In the genomic region with DNA sequence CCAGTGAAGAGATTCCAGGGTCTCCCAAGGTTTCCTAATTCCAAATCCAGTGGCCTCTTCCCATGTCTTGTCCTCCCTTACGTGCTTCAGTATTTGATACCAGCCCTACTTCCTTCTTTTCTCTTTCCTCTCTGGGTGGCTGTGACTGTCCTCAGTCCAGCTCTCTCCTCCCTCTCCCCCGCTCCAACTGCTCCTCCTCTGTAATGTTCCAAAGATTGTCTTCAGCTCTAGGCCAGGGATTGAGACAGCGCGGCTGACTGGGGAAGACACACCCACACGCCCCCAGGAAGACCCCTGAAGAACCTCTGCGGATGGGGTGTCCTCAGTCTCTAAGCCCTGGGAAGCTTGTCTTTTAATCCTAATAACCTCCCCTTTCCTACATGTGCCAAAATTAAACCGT, we compare ENCODE assay signal across 16 cellular contexts. TPM values are rescaled to one million over a fixed set of nuclear protein-coding genes. Genes with fewer than 3 reads are reported as not detected.
A peak's percentile ranks its signal among the peaks of the same experiment; 100 is the strongest.
DNase-seq lines count a peak whose midpoint lies in the region; ATAC-seq and TF ChIP-seq lines count a peak whose summit lies in the region.
"Had no signal": no experiment of that assay in that cellular context is flagged by ENCODE, and none has a peak within 500 bp of the region (broad histone marks: within the 10 kb centered on the region; RNA-seq: fewer than 3 reads in every experiment).

No MANE protein-coding gene starts in this region.

- peak overlapping the region; percentile 67 to 92 (median 78) for H3K4me2 ChIP-seq in BLaER1 treated with 17β-estradiol and CSF1 and Interleukin-3, amounts not matched to agents 10 nM and 100 nM
- no peak overlapping the region for H3K4me2 ChIP-seq in Karpas-422 (ENCODE audit: low read depth, low read length, poor library complexity, severe bottlenecking)

- no peak overlapping the region for H3K27ac Mint-ChIP-seq in T-helper 2 cell treated with Interferon-gamma antibody and Interleukin-4, amounts not matched to agents 5 μg/mL and 100 μg/mL, for 36 hours
- H3K27ac Mint-ChIP-seq: activated naive CD4-positive, alpha-beta T cell treated with anti-CD3 and anti-CD28 coated beads, Interleukin-2, amount 10 ng/mL, durations not matched to agents 7 days and 5 days had no signal

- H3K36me3 ChIP-seq in BLaER1 treated with 17β-estradiol and CSF1 and Interleukin-3, amounts not matched to agents 10 nM and 100 nM, result no peaks in the 10 kb centered on the region
- H3K36me3 ChIP-seq in MG63, result no peaks in the 10 kb centered on the region
- no peaks in the 10 kb centered on the region for H3K36me3 ChIP-seq in Karpas-422 (ENCODE audit: insufficient read depth, low read length)
- H3K36me3 ChIP-seq: breast epithelium had no signal

- intact Hi-C loops in left ventricle myocardium superior (cut with micrococcal nuclease) (no loop called here), sciatic nerve (cut with DNase I) (no loop called here)

- H3K9me2 ChIP-seq in Karpas-422 (replicated peaks; ENCODE audit: insufficient read depth, low read length), result no peaks in the 10 kb centered on the region

- H3K27ac ChIP-seq in BLaER1 treated with 17β-estradiol and CSF1 and Interleukin-3, amounts not matched to agents 10 nM and 100 nM, result no peak overlapping the region
- H3K27ac ChIP-seq in VCaP (peak overlapping the region; percentile 72), Karpas-422 (ENCODE audit: low read length) (no peak overlapping the region)

- no peak overlapping the region for H2AFZ ChIP-seq in Karpas-422 (ENCODE audit: low read length)

- H3K27me3 ChIP-seq in BLaER1 treated with 17β-estradiol and CSF1 and Interleukin-3, amounts not matched to agents 10 nM and 100 nM, result no peaks in the 10 kb centered on the region
- H3K27me3 ChIP-seq in MG63 (no peaks in the 10 kb centered on the region), Karpas-422 (ENCODE audit: low read length) (no peaks in the 10 kb centered on the region)
- H3K27me3 ChIP-seq: breast epithelium had no signal

- peaks cover 53% of the 10 kb centered on the region for H3K27me3 Mint-ChIP-seq in T-helper 2 cell treated with Interferon-gamma antibody and Interleukin-4, amounts not matched to agents 5 μg/mL and 100 μg/mL, for 36 hours (ENCODE audit: low read depth)

- no peaks in the 10 kb centered on the region for H3K79me2 ChIP-seq in Karpas-422 (ENCODE audit: low read length)

- peaks cover 27 to 92% (median 67%) of the 10 kb centered on the region in 10 experiments for H3K4me1 ChIP-seq in BLaER1 treated with 17β-estradiol and CSF1 and Interleukin-3, amounts not matched to agents 10 nM and 100 nM
- peaks cover 9% of the 10 kb centered on the region for H3K4me1 ChIP-seq in Karpas-422 (ENCODE audit: low read length)
- H3K4me1 ChIP-seq: breast epithelium had no signal

- no peak overlapping the region for H3K4me3 Mint-ChIP-seq in T-helper 2 cell treated with Interferon-gamma antibody and Interleukin-4, amounts not matched to agents 5 μg/mL and 100 μg/mL, for 36 hours
- H3K4me3 Mint-ChIP-seq: activated naive CD4-positive, alpha-beta T cell treated with anti-CD3 and anti-CD28 coated beads, Interleukin-2, amount 10 ng/mL, durations not matched to agents 7 days and 5 days; memory B cell had no signal

- DNase-seq in left ventricle myocardium superior (no peak), sciatic nerve (ENCODE audit: low spot score) (no peak), MG63 (no peak), Karpas-422 (no peak)
- DNase-seq in T-helper 2 cell treated with Interferon-gamma antibody and Interleukin-4, amounts not matched to agents 5 μg/mL and 100 μg/mL, for 36 hours (ENCODE audit: low spot score), result no peak
- DNase-seq: activated CD4-positive, alpha-beta T cell treated with anti-CD3 and anti-CD28 coated beads for 1 hour; activated naive CD4-positive, alpha-beta T cell treated with anti-CD3 and anti-CD28 coated beads, Interleukin-2, amount 10 ng/mL, durations not matched to agents 7 days and 5 days; NCI-H2081 treated with DMSO at 0.1 percent for 48 hours; NCI-H774; stimulated activated CD4-positive, alpha-beta T cell treated with anti-CD3 and anti-CD28 coated beads, Interleukin-15, amount 100 ng/mL, for 24 hours; T-helper 2 cell had no signal

- H3K4me1 Mint-ChIP-seq in T-helper 2 cell treated with Interferon-gamma antibody and Interleukin-4, amounts not matched to agents 5 μg/mL and 100 μg/mL, for 36 hours (ENCODE audit: low read depth), result peaks cover 6% of the 10 kb centered on the region

- no peaks in the 10 kb centered on the region for H3K9me3 Mint-ChIP-seq in T-helper 2 cell treated with Interferon-gamma antibody and Interleukin-4, amounts not matched to agents 5 μg/mL and 100 μg/mL, for 36 hours
- H3K9me3 Mint-ChIP-seq: activated naive CD4-positive, alpha-beta T cell treated with anti-CD3 and anti-CD28 coated beads, Interleukin-2, amount 10 ng/mL, durations not matched to agents 7 days and 5 days; memory B cell had no signal

- peak overlapping the region in 1 of 11 experiments; percentile 27; a peak in 1 of 22 replicates for H3K9ac ChIP-seq in BLaER1 treated with 17β-estradiol and CSF1 and Interleukin-3, amounts not matched to agents 10 nM and 100 nM
- H3K9ac ChIP-seq in Karpas-422 (ENCODE audit: low read length), result no peak overlapping the region

- ATAC-seq in left ventricle myocardium superior, result peak; percentile 59
- peak; percentile 73 for ATAC-seq in sciatic nerve
- no peak for ATAC-seq in HG03457 (IDR thresholded peaks at IDR 0.05; ENCODE audit: unreplicated experiment)

- 0 out of 22 replicates have a peak, but pooled peaks cover 0 to 4% (median 0%) of the 10 kb centered on the region in 11 experiments for H4K20me1 ChIP-seq in BLaER1 treated with 17β-estradiol and CSF1 and Interleukin-3, amounts not matched to agents 10 nM and 100 nM
- H4K20me1 ChIP-seq in Karpas-422 (ENCODE audit: insufficient read depth, low read depth, low read length), result no peaks in the 10 kb centered on the region

- TF ChIP-seq CTCF in VCaP (conservative IDR thresholded peaks at IDR 0.05), result no peak

- H3K36me3 Mint-ChIP-seq in T-helper 2 cell treated with Interferon-gamma antibody and Interleukin-4, amounts not matched to agents 5 μg/mL and 100 μg/mL, for 36 hours (ENCODE audit: low read depth), result no peaks in the 10 kb centered on the region
- H3K36me3 Mint-ChIP-seq: activated naive CD4-positive, alpha-beta T cell treated with anti-CD3 and anti-CD28 coated beads, Interleukin-2, amount 10 ng/mL, durations not matched to agents 7 days and 5 days; memory B cell had no signal

- H3K9me3 ChIP-seq in BLaER1 treated with 17β-estradiol and CSF1 and Interleukin-3, amounts not matched to agents 10 nM and 100 nM (replicated peaks in 1 of 11), result no peaks in the 10 kb centered on the region
- H3K9me3 ChIP-seq in MG63 (no peaks in the 10 kb centered on the region), Karpas-422 (ENCODE audit: low read length) (no peaks in the 10 kb centered on the region)
- H3K9me3 ChIP-seq: breast epithelium had no signal

- no peak overlapping the region; a peak in 1 of 20 replicates for H3K4me3 ChIP-seq in BLaER1 treated with 17β-estradiol and CSF1 and Interleukin-3, amounts not matched to agents 10 nM and 100 nM
- no peak overlapping the region for H3K4me3 ChIP-seq in MG63
- H3K4me3 ChIP-seq in Karpas-422 (ENCODE audit: low read length), result no peak overlapping the region

RNA-seq across cellular contexts. Expression of a gene that starts 2.3 kb away (rescaled TPM):
- total RNA-seq in left ventricle myocardium superior (not detected), sciatic nerve (not detected)
- not detected in 2 replicates for total RNA-seq in MG63 (2014; rRNA removed; shearing (Covaris generic); ENCODE audit: low replicate concordance)
- not detected in 2 replicates for total RNA-seq in Karpas-422 (2014; rRNA removed; shearing (Covaris generic); ENCODE audit: low replicate concordance)

RNA-seq across cellular contexts. Expression of a gene that starts 53.1 kb away (rescaled TPM):
- 0.15 TPM for total RNA-seq in left ventricle myocardium superior
- total RNA-seq in sciatic nerve, result 6.7 TPM
- 0.82 TPM in 1 of 2 replicates, not detected in the other for total RNA-seq in MG63 (2014; rRNA removed; shearing (Covaris generic); ENCODE audit: low replicate concordance)
- not detected in 2 replicates for total RNA-seq in Karpas-422 (2014; rRNA removed; shearing (Covaris generic); ENCODE audit: low replicate concordance)
